In the genomic region with DNA sequence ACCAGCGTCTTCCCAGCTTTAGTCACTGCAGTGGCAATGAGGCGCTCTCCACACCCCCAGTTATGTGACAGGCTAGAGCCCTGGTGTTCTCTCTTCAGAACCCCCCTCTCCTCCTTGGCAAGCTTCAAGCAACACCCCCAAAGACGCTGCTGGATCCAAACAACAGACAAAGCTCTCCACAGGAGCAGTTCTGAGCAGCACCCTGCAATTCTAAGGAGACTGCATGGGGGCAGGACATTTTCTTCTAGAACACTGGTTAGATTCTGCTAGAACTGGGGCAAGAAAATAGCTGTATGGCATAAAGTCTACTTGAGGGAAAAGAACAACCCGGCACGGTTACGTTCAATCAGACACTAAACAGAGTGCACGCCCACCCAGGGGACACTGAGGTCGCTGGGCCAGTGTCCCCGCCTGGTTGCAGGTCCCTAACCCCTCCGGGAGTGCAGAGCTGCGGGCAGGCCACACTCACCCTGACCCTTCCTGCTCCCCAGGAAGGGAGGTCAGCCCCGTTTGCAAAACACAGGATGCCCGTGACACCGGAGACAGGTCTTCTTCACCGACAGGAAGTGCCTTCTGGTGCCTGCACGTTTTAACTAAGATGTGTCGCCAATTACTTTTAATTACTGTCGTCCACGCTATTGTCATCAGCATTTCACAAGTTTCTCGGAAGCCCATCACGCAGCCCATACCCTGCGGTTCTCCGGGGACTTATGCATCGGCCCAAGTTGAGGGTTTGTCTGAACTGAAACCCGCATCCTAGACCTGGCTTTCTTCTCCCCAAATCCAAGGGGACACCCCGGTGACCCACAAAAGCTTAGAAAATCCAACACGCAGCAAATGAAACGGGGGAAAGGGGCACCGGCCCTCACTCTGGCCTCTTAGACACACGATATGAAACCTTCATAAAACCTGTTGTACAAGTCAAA, we compare ENCODE assay signal across 10 cellular contexts. TPM values are rescaled to one million over a fixed set of nuclear protein-coding genes. Genes with fewer than 3 reads are reported as not detected.
DNase-seq lines count a peak whose midpoint lies in the region; ATAC-seq and TF ChIP-seq lines count a peak whose summit lies in the region.
"Had no signal": no experiment of that assay in that cellular context is flagged by ENCODE, and none has a peak within 500 bp of the region (broad histone marks: within the 10 kb centered on the region; RNA-seq: fewer than 3 reads in every experiment).

No MANE protein-coding gene starts in this region.

- no peak overlapping the region for H3K56ac ChIP-seq in mesendoderm (ENCODE audit: low read length)

- H3K79me1 ChIP-seq in mesendoderm (ENCODE audit: low read length) = no peaks in the 10 kb centered on the region

- peak overlapping the region; percentile 34 for H3K4me2 ChIP-seq in mesendoderm (ENCODE audit: low read length)

- in situ Hi-C loops in astrocyte of the cerebellum (cut with HindIII; ENCODE audit: low sequenced_read_pairs) = no loop called here

- H2BK120ac ChIP-seq in mesendoderm (ENCODE audit: low read depth, low read length) = no peak overlapping the region

- CTCF ChIA-PET in activated naive CD4-positive, alpha-beta T cell treated with anti-CD3 and anti-CD28 coated beads for 36 hours (lab: Charles Lee) = interaction anchor here (0.6 to 1.4 kb wide), 2 partner anchors 34 to 97 kb away, joined by 3 to 4 read pairs; no protein-coding TSS in a partner anchor

- no peaks in the 10 kb centered on the region for H3K9me3 Mint-ChIP-seq in activated naive CD4-positive, alpha-beta T cell treated with anti-CD3 and anti-CD28 coated beads for 36 hours

- H4K5ac ChIP-seq in mesendoderm (ENCODE audit: low read length) = no peak overlapping the region

- no peak overlapping the region for H2BK5ac ChIP-seq in mesendoderm (ENCODE audit: low read length)

- H3K4me3 ChIP-seq in astrocyte of the cerebellum (ENCODE audit: low read depth, low read length) (peak overlapping the region; percentile 20), mesendoderm (ENCODE audit: low read length) (no peak overlapping the region), thoracic aorta (peak overlapping the region; percentile 49), ovary (no peak overlapping the region)
- H3K4me3 ChIP-seq: K562 had no signal

- H3K27ac ChIP-seq in mesendoderm (ENCODE audit: low read depth, low read length) = no peak overlapping the region
- H3K27ac ChIP-seq in thoracic aorta = no peak overlapping the region
- H3K27ac ChIP-seq in ovary = no peak overlapping the region

- no peak overlapping the region for H3K18ac ChIP-seq in mesendoderm (ENCODE audit: low read length)

- intact Hi-C loops in activated naive CD4-positive, alpha-beta T cell treated with anti-CD3 and anti-CD28 coated beads for 36 hours (cut with micrococcal nuclease) = no loop called here
- intact Hi-C loops in ovary (cut with DNase I) = no loop called here

- H3K36me3 Mint-ChIP-seq in activated naive CD4-positive, alpha-beta T cell treated with anti-CD3 and anti-CD28 coated beads for 36 hours (ENCODE audit: low read depth) = no peaks in the 10 kb centered on the region

- H3K4ac ChIP-seq in mesendoderm (ENCODE audit: low read depth, low read length) = no peak overlapping the region

- H3K23ac ChIP-seq in mesendoderm (ENCODE audit: low read length) = no peak overlapping the region

- H3K4me3 Mint-ChIP-seq in activated naive CD4-positive, alpha-beta T cell treated with anti-CD3 and anti-CD28 coated beads for 36 hours = peak overlapping the region; percentile 71

- no peak overlapping the region for H2BK15ac ChIP-seq in mesendoderm (replicated peaks; ENCODE audit: low read depth)

- no peak overlapping the region for H4K8ac ChIP-seq in mesendoderm (ENCODE audit: low read depth, low read length)

- H3K9me3 ChIP-seq in thoracic aorta = no peaks in the 10 kb centered on the region
- no peaks in the 10 kb centered on the region for H3K9me3 ChIP-seq in ovary

- no peak for TF ChIP-seq EP300 in ovary (IDR thresholded peaks at IDR 0.05)

- no peak overlapping the region for H3K9ac ChIP-seq in mesendoderm (ENCODE audit: low read length)

- H3K27me3 ChIP-seq in mesendoderm (ENCODE audit: insufficient read depth, low read length, poor library complexity) = peaks cover 33% of the 10 kb centered on the region
- H3K27me3 ChIP-seq in thoracic aorta (replicated peaks; ENCODE audit: insufficient read depth) = peaks cover 11% of the 10 kb centered on the region
- H3K27me3 ChIP-seq in ovary = no peaks in the 10 kb centered on the region

- H3K4me1 Mint-ChIP-seq in activated naive CD4-positive, alpha-beta T cell treated with anti-CD3 and anti-CD28 coated beads for 36 hours (ENCODE audit: low read depth) = peaks cover 8% of the 10 kb centered on the region

- H3K36me3 ChIP-seq in mesendoderm (ENCODE audit: control insufficient read depth, insufficient read depth, low read length) (no peaks in the 10 kb centered on the region), thoracic aorta (no peaks in the 10 kb centered on the region), ovary (no peaks in the 10 kb centered on the region)

- no peak for TF ChIP-seq POLR2A in ovary (IDR thresholded peaks at IDR 0.05)

- peaks cover 21% of the 10 kb centered on the region for H3K27me3 Mint-ChIP-seq in activated naive CD4-positive, alpha-beta T cell treated with anti-CD3 and anti-CD28 coated beads for 36 hours (ENCODE audit: low read depth)

- H3K4me1 ChIP-seq in mesendoderm (ENCODE audit: control insufficient read depth, low read depth, low read length) (peaks cover 3% of the 10 kb centered on the region), thoracic aorta (ENCODE audit: control insufficient read depth in 1 of 2, low read depth in 2 of 2) (peaks cover 0 to 7% of the 10 kb centered on the region in 2 donors), ovary (ENCODE audit: insufficient read depth) (peaks cover 2% of the 10 kb centered on the region)

- TF ChIP-seq CTCF in astrocyte of the cerebellum (IDR thresholded peaks at IDR 0.05; ENCODE audit: low read depth, low read length, missing control alignments) (no peak), thoracic aorta (IDR thresholded peaks at IDR 0.05) (no peak), ovary (IDR thresholded peaks at IDR 0.05) (no peak)

- no peaks in the 10 kb centered on the region for H3K79me2 ChIP-seq in mesendoderm (ENCODE audit: control insufficient read depth, insufficient read depth, low read length)

- no peak for ATAC-seq in thoracic aorta (ENCODE audit: insufficient number of reproducible peaks, low FRiP score, low read depth)
- ATAC-seq: K562 had no signal

- H2AK5ac ChIP-seq in mesendoderm (ENCODE audit: low read length) = no peak overlapping the region

- H3K27ac Mint-ChIP-seq in activated naive CD4-positive, alpha-beta T cell treated with anti-CD3 and anti-CD28 coated beads for 36 hours = no peak overlapping the region

- DNase-seq in activated naive CD4-positive, alpha-beta T cell treated with anti-CD3 and anti-CD28 coated beads for 36 hours = peak; percentile 34
- DNase-seq in activated naive CD4-positive, alpha-beta T cell treated with anti-CD3 and anti-CD28 coated beads, Interleukin-2, amount 50 U/mL, for 16 hours = no peak
- DNase-seq in astrocyte of the cerebellum (ENCODE audit: low read depth) (no peak), mesendoderm (peak; percentile 17), thoracic aorta (ENCODE audit: low spot score) (no peak), NCI-H1694 (lab: John Stamatoyannopoulos, UW) (no peak), NCI-H1105 (lab: John Stamatoyannopoulos, UW) (no peak), ovary (no peak)

- no CpG with 5 or more reads among the region's 30 CpGs for WGBS in mesendoderm (ENCODE audit: extremely low coverage, insufficient coverage, low lambda C conversion rate)
- WGBS in ovary, 3 donors = 31 to 44% (median 32%) methylated on average over 30 of the region's 30 CpGs

RNA-seq across cellular contexts. Expression of gene GJB6, which starts 0.9 kb away (rescaled TPM):
- total RNA-seq in activated naive CD4-positive, alpha-beta T cell treated with anti-CD3 and anti-CD28 coated beads for 36 hours = under 1 TPM; 0.30 to 0.50 TPM
- polyA plus RNA-seq in mesendoderm (2013, experiment 1 of 2) = 0.07 TPM
- 0.08 TPM for polyA plus RNA-seq in mesendoderm (2013, experiment 2 of 2)
- total RNA-seq in thoracic aorta (not detected), ovary (not detected)
- not detected for polyA plus RNA-seq in ovary
- total RNA-seq: endothelial cell of umbilical vein, K562 had no signal
- polyA plus RNA-seq: endothelial cell of umbilical vein, K562 had no signal

RNA-seq across cellular contexts. Expression of gene GJB2, which starts 38.4 kb away (rescaled TPM):
- under 1 TPM; 0.72 to 0.89 TPM for total RNA-seq in activated naive CD4-positive, alpha-beta T cell treated with anti-CD3 and anti-CD28 coated beads for 36 hours
- 0.08 TPM for polyA plus RNA-seq in mesendoderm (2013, experiment 1 of 2)
- polyA plus RNA-seq in mesendoderm (2013, experiment 2 of 2) = 0.08 TPM
- total RNA-seq in thoracic aorta = 1 to 10 TPM in 1 of 2 donors, under 1 TPM in 1; 0.27 to 1.1 TPM
- total RNA-seq in ovary = 1 to 10 TPM in 2 of 7 donors, under 1 TPM in 2, not detected in 3; 0.30 to 2.5 (median 1.4) TPM
- polyA plus RNA-seq in ovary = under 1 TPM; 0.13 to 0.72 TPM
- total RNA-seq: endothelial cell of umbilical vein, K562 had no signal
- polyA plus RNA-seq: endothelial cell of umbilical vein, K562 had no signal

Comparison
In these comparisons a context has a peak if more than half of its experiments do, and no peak if none do; other contexts are left out.
1. DNase-seq: peak in activated naive CD4-positive, alpha-beta T cell treated with anti-CD3 and anti-CD28 coated beads for 36 hours (single experiment) and mesendoderm (single experiment); none in activated naive CD4-positive, alpha-beta T cell treated with anti-CD3 and anti-CD28 coated beads, Interleukin-2, amount 50 U/mL, for 16 hours (single experiment), astrocyte of the cerebellum (single experiment), thoracic aorta (single experiment), NCI-H1694 (single experiment), NCI-H1105 (single experiment) and ovary (0 of 5).
2. H3K4me3 ChIP-seq: peak in astrocyte of the cerebellum (single experiment) and thoracic aorta (single experiment); none in mesendoderm (single experiment) and ovary (single experiment).